27 cellular contexts compared by ENCODE assay signal in the genomic region with DNA sequence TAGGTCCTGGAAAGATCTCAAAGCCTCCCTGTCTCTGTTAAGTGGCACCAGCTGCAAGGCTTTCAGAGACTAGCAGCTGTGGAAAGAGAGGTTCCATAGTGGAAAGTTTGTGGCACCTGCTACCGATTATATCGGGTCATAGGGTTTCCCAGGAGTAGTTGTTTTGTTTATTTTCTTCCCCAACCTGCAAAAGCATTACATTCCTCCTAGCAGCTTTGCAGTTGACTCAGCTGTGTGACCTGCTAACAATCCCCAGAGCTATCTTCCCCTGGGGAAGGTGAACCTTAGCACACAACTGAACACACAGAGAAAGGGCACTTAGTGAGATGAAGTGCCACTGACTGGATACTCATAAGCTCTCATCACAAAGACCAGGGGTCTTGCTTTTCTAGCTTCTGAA.
DNase-seq lines count a peak whose midpoint lies in the region; ATAC-seq and TF ChIP-seq lines count a peak whose summit lies in the region.
"Had no signal": no experiment of that assay in that cellular context is flagged by ENCODE, and none has a peak within 500 bp of the region (broad histone marks: within the 10 kb centered on the region; RNA-seq: fewer than 3 reads in every experiment).

No MANE protein-coding gene starts in this region.

- H3K27ac ChIP-seq in body of pancreas, result peak overlapping the region in 3 of 4 donors; percentile 22 to 47 (median 38)
- H3K27ac ChIP-seq: A549, ascending aorta, cardiac muscle cell, colonic mucosa, gastroesophageal sphincter, GM23248, RWPE1, thyroid gland had no signal

- H3K4me1 ChIP-seq in body of pancreas, result peaks cover 24% of the 10 kb centered on the region
- H3K4me1 ChIP-seq: A549, ascending aorta, colonic mucosa, gastroesophageal sphincter, thyroid gland had no signal

- DNase-seq in NCI-H1417 (lab: John Stamatoyannopoulos, UW) (peak; percentile 13 to 61 (median 37)), NCI-H1417 treated with DMSO at 0.1 percent for 48 hours (lab: John Stamatoyannopoulos, UW) (no peak), NCI-H146 treated with DMSO at 0.1 percent for 48 hours (lab: John Stamatoyannopoulos, UW; ENCODE audit: unreplicated experiment) (peak; percentile 80), NCI-H510A treated with DMSO at 0.1 percent for 48 hours (lab: John Stamatoyannopoulos, UW) (peak; percentile 86), body of pancreas (peak; percentile 12 to 62 (median 33)), HPDE6-E6E7 (ENCODE audit: extremely low spot score) (no peak), cerebellar cortex (ENCODE audit: low spot score) (no peak)
- DNase-seq: activated gamma-delta T cell; activated naive CD8-positive, alpha-beta T cell treated with anti-CD3 and anti-CD28 coated beads for 36 hours; activated T-cell treated with anti-CD3 and anti-CD28 coated beads, Interleukin-2, amount 50 U/mL, for 4 hours; CD4-positive, CD25-positive, alpha-beta regulatory T cell; colonic mucosa; effector CD4-positive, alpha-beta T cell; GM23248; IMR-90; MV-4-11; OCI-M1; right cardiac atrium; SK-N-SH; stimulated activated CD4-positive, alpha-beta T cell treated with anti-CD3 and anti-CD28 coated beads, Interleukin-4, amount 100 ng/mL, for 1 hour; thyroid gland had no signal

- no peak overlapping the region for H3K4me3 ChIP-seq in body of pancreas
- H3K4me3 ChIP-seq: A549, ascending aorta, cardiac muscle cell, colonic mucosa, gastroesophageal sphincter, GM23248, thyroid gland had no signal

- intact Hi-C loops in body of pancreas (cut with DNase I), result no loop called here

- ATAC-seq in body of pancreas (peak; percentile 75), HG03565 (IDR thresholded peaks at IDR 0.05; ENCODE audit: unreplicated experiment) (no peak)
- ATAC-seq: A549; activated T-cell treated with anti-CD3 and anti-CD28 coated beads, Interleukin-2, amount 50 U/mL, for 4 hours; gastroesophageal sphincter; right cardiac atrium had no signal

- H3K9me3 ChIP-seq in body of pancreas, result no peaks in the 10 kb centered on the region
- H3K9me3 ChIP-seq: A549, ascending aorta, colonic mucosa, gastroesophageal sphincter, SK-N-SH, thyroid gland had no signal

- TF ChIP-seq POLR2A in body of pancreas (IDR thresholded peaks at IDR 0.05), result no peak

- TF ChIP-seq CTCF in body of pancreas (IDR thresholded peaks at IDR 0.05), result no peak

- no peaks in the 10 kb centered on the region for H3K36me3 ChIP-seq in body of pancreas (replicated peaks in 1 of 2; ENCODE audit: insufficient read depth in 1 of 2, low read depth in 2 of 2)
- H3K36me3 ChIP-seq: ascending aorta, cardiac muscle cell, colonic mucosa, gastroesophageal sphincter, thyroid gland had no signal

- no peaks in the 10 kb centered on the region for H3K27me3 ChIP-seq in body of pancreas
- H3K27me3 ChIP-seq: ascending aorta, cardiac muscle cell, colonic mucosa, gastroesophageal sphincter, thyroid gland had no signal

- WGBS in body of pancreas, 2 donors, result 0 to 10% methylated on average over 2 of the region's 2 CpGs

Comparison
In these comparisons a context has a peak if more than half of its experiments do, and no peak if none do; other contexts are left out.
1. DNase-seq: peak in NCI-H1417 (3 of 3), NCI-H146 treated with DMSO at 0.1 percent for 48 hours (single experiment), NCI-H510A treated with DMSO at 0.1 percent for 48 hours (single experiment) and body of pancreas (4 of 4); none in NCI-H1417 treated with DMSO at 0.1 percent for 48 hours (single experiment), HPDE6-E6E7 (single experiment) and cerebellar cortex (single experiment).